8 cellular contexts compared by ENCODE assay signal in genomic region chr3:15063656-15064286, GRCh38. TPM values are rescaled to one million over a fixed set of nuclear protein-coding genes. Genes with fewer than 3 reads are reported as not detected.
A peak's percentile ranks its signal among the peaks of the same experiment; 100 is the strongest.
DNase-seq lines count a peak whose midpoint lies in the region; ATAC-seq, FAIRE-seq and TF ChIP-seq lines count a peak whose summit lies in the region.

No MANE protein-coding gene starts in this region.

- CTCF ChIA-PET in activated CD4-positive, alpha-beta T cell treated with anti-CD3 and anti-CD28 coated beads for 36 hours (lab: Charles Lee) = interaction anchor here (2.8 kb wide), 1 partner anchor 13 kb away, joined by 13 read pairs; no protein-coding TSS in a partner anchor
- CTCF ChIA-PET in GM12878 (lab: Yijun Ruan, JAX) = interaction anchor here (0.9 to 4.4 kb wide), 5 partner anchors 9 to 138 kb away, joined by 4 to 50 read pairs (median 7); no protein-coding TSS in a partner anchor
- CTCF ChIA-PET in HepG2 (lab: Yijun Ruan, JAX; ENCODE audit: low intra/inter-chr PET ratio, low total read pairs) = no interaction called here

- intact Hi-C loops in activated CD4-positive, alpha-beta T cell treated with anti-CD3 and anti-CD28 coated beads for 36 hours (cut with DNase I, micrococcal nuclease) = loop anchor here (2.0 to 10.0 kb wide), 2 partner anchors 115 to 659 kb away; partner anchors contain the start of gene SLC6A6 (in 1 of the 2)
- intact Hi-C loops in GM12878 (cut with micrococcal nuclease; ENCODE audit: unreplicated experiment) (no loop called here), HepG2 (cut with micrococcal nuclease; ENCODE audit: unreplicated experiment) (no loop called here), tibial artery (cut with DNase I; ENCODE audit: low total_unique reads) (no loop called here), adrenal gland (cut with DNase I) (no loop called here)

- H3K4me3 ChIP-seq in GM12878 = peak overlapping the region; percentile 83
- peak overlapping the region; percentile 84 to 88 (median 87) for H3K4me3 ChIP-seq in HepG2 (replicated peaks in 1 of 3; ENCODE audit: insufficient read depth in 1 of 3, low read depth in 2 of 3, low read length in 3 of 3)
- H3K4me3 ChIP-seq in tibial artery = peak overlapping the region; percentile 90 to 99
- peak overlapping the region in 2 of 4 donors; percentile 65 to 73 for H3K4me3 ChIP-seq in adrenal gland

- in situ Hi-C loops in GM12878 (cut with MboI) = no loop called here
- in situ Hi-C loops in HepG2 (cut with HindIII; ENCODE audit: extremely low pct_ligation_motif_present, low pct_unique_long_range_greater_than_20kb) = no loop called here

- TF ChIP-seq POLR2A in GM12878 (IDR thresholded peaks at IDR 0.05; ENCODE audit: low read depth, low read length) (no peak), HepG2 (IDR thresholded peaks at IDR 0.05; ENCODE audit: insufficient read depth in 1 of 2, low read depth in 2 of 2, low read length in 2 of 2) (0 out of 4 replicates have a peak, but pooled peaks of 1 of the 2 experiments have one; percentile 12), adrenal gland (IDR thresholded peaks at IDR 0.05) (no peak)

- TF ChIP-seq CTCF in GM12878 (IDR thresholded peaks at IDR 0.05 in 2 of 3, conservative IDR thresholded peaks at IDR 0.05 in 1 of 3; ENCODE audit: control insufficient read depth in 2 of 3, extremely low read depth in 1 of 3, insufficient read depth in 1 of 3, low read depth in 3 of 3, low read length in 3 of 3) (no peak), HepG2 (CRISPR knock-in tag; IDR thresholded peaks at IDR 0.05) (no peak), tibial artery (IDR thresholded peaks at IDR 0.05) (no peak), adrenal gland (IDR thresholded peaks at IDR 0.05) (no peak)

- no peaks in the 10 kb centered on the region for H3K9me3 Mint-ChIP-seq in activated CD4-positive, alpha-beta T cell treated with anti-CD3 and anti-CD28 coated beads for 36 hours (ENCODE audit: low read depth)

- RAD21 ChIA-PET in GM12878 (lab: Charles Lee; ENCODE audit: unreplicated experiment) = interaction anchor here (1.2 to 3.9 kb wide), 2 partner anchors 12 to 142 kb away, joined by 3 to 30 read pairs; partner anchors contain the start of gene CAPN7

- H3K27me3 ChIP-seq in GM12878 (replicated peaks in 1 of 2; ENCODE audit: control insufficient read depth in 2 of 2, insufficient read depth in 2 of 2, low read length in 1 of 2) (no peaks in the 10 kb centered on the region), HepG2 (ENCODE audit: control insufficient read depth in 1 of 2, insufficient read depth in 2 of 2, low read length in 2 of 2) (no peaks in the 10 kb centered on the region; a peak in 1 of 5 replicates), tibial artery (no peaks in the 10 kb centered on the region), adrenal gland (no peaks in the 10 kb centered on the region)

- FAIRE-seq in GM12878 (lab: Jason Lieb, UNC) = no peak
- no peak for FAIRE-seq in HepG2 (lab: Jason Lieb, UNC)

- H3K4me3 Mint-ChIP-seq in activated CD4-positive, alpha-beta T cell treated with anti-CD3 and anti-CD28 coated beads for 36 hours = peak overlapping the region; percentile 96

- H3K36me3 Mint-ChIP-seq in activated CD4-positive, alpha-beta T cell treated with anti-CD3 and anti-CD28 coated beads for 36 hours (ENCODE audit: low read depth) = peaks cover 32% of the 10 kb centered on the region

- peaks cover 13% of the 10 kb centered on the region for H3K4me1 ChIP-seq in GM12878 (ENCODE audit: control insufficient read depth, insufficient read depth, low read length)
- H3K4me1 ChIP-seq in HepG2 (ENCODE audit: insufficient read depth, low read length) = peaks cover 25% of the 10 kb centered on the region
- H3K4me1 ChIP-seq in tibial artery = peaks cover 0 to 19% (median 10%) of the 10 kb centered on the region in 4 donors
- peaks cover 9 to 19% of the 10 kb centered on the region in 2 donors for H3K4me1 ChIP-seq in adrenal gland (replicated peaks in 1 of 2)

- H3K36me3 ChIP-seq in GM12878 (ENCODE audit: control insufficient read depth in 2 of 2, insufficient read depth in 2 of 2, low read length in 1 of 2) (peaks cover 2 to 4% of the 10 kb centered on the region in 2 experiments; a peak in 3 of 4 replicates), HepG2 (replicated peaks in 1 of 2; ENCODE audit: control insufficient read depth in 1 of 2, insufficient read depth in 2 of 2, low read length in 2 of 2) (peaks cover 2 to 13% of the 10 kb centered on the region in 2 experiments; a peak in 4 of 5 replicates), tibial artery (peaks cover 0 to 13% (median 5%) of the 10 kb centered on the region in 3 donors), adrenal gland (replicated peaks in 1 of 2) (peaks cover 0 to 5% of the 10 kb centered on the region in 2 donors)

- H3K4me2 ChIP-seq in GM12878 (ENCODE audit: control insufficient read depth, insufficient read depth) (peak overlapping the region; percentile 95), HepG2 (ENCODE audit: low read depth, low read length) (peak overlapping the region; percentile 87)

- BruUV-seq in GM12878 (replicated peaks; lab: Mats Ljungman, UMichigan) (no TSS peak), HepG2 (replicated peaks; lab: Mats Ljungman, UMichigan) (no TSS peak)

- H3K79me2 ChIP-seq in GM12878 (ENCODE audit: control insufficient read depth, insufficient read depth, low read length) = peaks cover 29% of the 10 kb centered on the region
- H3K79me2 ChIP-seq in HepG2 (ENCODE audit: insufficient read depth, low read length) = peaks cover 36% of the 10 kb centered on the region

- no peak for ATAC-seq in activated CD4-positive, alpha-beta T cell treated with anti-CD3 and anti-CD28 coated beads for 36 hours
- no peak for ATAC-seq in GM12878
- ATAC-seq in HepG2 = peak; percentile 10

- DNase-seq in activated CD4-positive, alpha-beta T cell treated with anti-CD3 and anti-CD28 coated beads for 36 hours = no peak
- DNase-seq in activated CD4-positive, alpha-beta T cell treated with anti-CD3 and anti-CD28 coated beads for 48 hours = no peak
- DNase-seq in GM12878 (ENCODE audit: low read depth, low spot score) (no peak), HepG2 (ENCODE audit: low spot score) (no peak), tibial artery (no peak), GDM1 (lab: John Stamatoyannopoulos, UW) (no peak), adrenal gland (no peak), DMS 273 (lab: John Stamatoyannopoulos, UW; ENCODE audit: unreplicated experiment) (no peak)

- TF ChIP-seq RAD21 in GM12878 (IDR thresholded peaks at IDR 0.05; ENCODE audit: insufficient read depth, low read depth, low read length) (no peak), HepG2 (CRISPR knock-in tag; IDR thresholded peaks at IDR 0.05) (no peak)

- SMC1A ChIA-PET in GM12878 (lab: Charles Lee; ENCODE audit: uncharacterized antibody, unreplicated experiment) = interaction anchor here (0.8 to 3.0 kb wide), 4 partner anchors 9 to 117 kb away, joined by 3 to 20 read pairs (median 4); no protein-coding TSS in a partner anchor

- no peak for TF ChIP-seq EP300 in GM12878 (IDR thresholded peaks at IDR 0.05; ENCODE audit: borderline replicate concordance in 1 of 2, control insufficient read depth in 1 of 2, low read depth in 2 of 2, low read length in 2 of 2)
- no peak for TF ChIP-seq EP300 in HepG2 (IDR thresholded peaks at IDR 0.05; ENCODE audit: low read depth in 2 of 2, low read length in 2 of 2)
- no peak for TF ChIP-seq EP300 in HepG2 (CRISPR knock-in tag; IDR thresholded peaks at IDR 0.05; ENCODE audit: borderline replicate concordance)

- H3K27ac Mint-ChIP-seq in activated CD4-positive, alpha-beta T cell treated with anti-CD3 and anti-CD28 coated beads for 36 hours = peak overlapping the region; percentile 96

- peaks cover 26% of the 10 kb centered on the region for H3K4me1 Mint-ChIP-seq in activated CD4-positive, alpha-beta T cell treated with anti-CD3 and anti-CD28 coated beads for 36 hours

- POLR2A ChIA-PET in activated CD4-positive, alpha-beta T cell treated with anti-CD3 and anti-CD28 coated beads for 36 hours (lab: Charles Lee) = interaction anchor here (1.8 kb wide), 1 partner anchor 36 kb away, joined by 5 read pairs; the partner anchor contains the start of gene RBSN
- POLR2A ChIA-PET in GM12878 (lab: Charles Lee) (interaction anchor here (0.7 to 2.8 kb wide), 5 partner anchors 9 to 115 kb away, joined by 3 to 30 read pairs (median 8); partner anchors contain the start of gene RBSN), HepG2 (lab: Yijun Ruan, JAX) (interaction anchor here (0.6 to 2.3 kb wide), 3 partner anchors 23 to 37 kb away, joined by 3 to 14 read pairs (median 3); partner anchors contain the start of gene RBSN)

- H3K9ac ChIP-seq in GM12878 (ENCODE audit: control insufficient read depth, insufficient read depth, low read length) (peak overlapping the region; percentile 97), HepG2 (ENCODE audit: insufficient read depth, low read depth, low read length) (peak overlapping the region; percentile 97)

- WGBS in GM12878 (ENCODE audit: insufficient coverage, insufficient replicate concordance, low lambda C conversion rate, missing lambda C conversion rate) = 65% methylated on average over 13 of the region's 13 CpGs
- WGBS in HepG2 (ENCODE audit: low lambda C conversion rate) = 61% methylated on average over 6 of the region's 13 CpGs
- 88 to 92% (median 89%) methylated on average over 7 to 13 of the region's 13 CpGs for WGBS in adrenal gland, 4 donors

- H3K9me3 ChIP-seq in GM12878 (replicated peaks; ENCODE audit: control insufficient read depth, insufficient read depth, low read length) = no peaks in the 10 kb centered on the region; the same call in 2 of the 3 replicates
- no peaks in the 10 kb centered on the region for H3K9me3 ChIP-seq in HepG2 (ENCODE audit: low read length)
- H3K9me3 ChIP-seq in tibial artery = no peaks in the 10 kb centered on the region
- no peaks in the 10 kb centered on the region for H3K9me3 ChIP-seq in adrenal gland (replicated peaks in 1 of 3)

- H2AFZ ChIP-seq in GM12878 (ENCODE audit: control insufficient read depth, low read depth, low read length) (no peak overlapping the region; the same call in 1 of the 2 replicates), HepG2 (ENCODE audit: low read length) (no peak overlapping the region)

- no peaks in the 10 kb centered on the region for H4K20me1 ChIP-seq in GM12878 (ENCODE audit: control insufficient read depth, insufficient read depth)
- peaks cover 20% of the 10 kb centered on the region for H4K20me1 ChIP-seq in HepG2 (ENCODE audit: insufficient read depth, low read length)

- H3K27ac ChIP-seq in GM12878 (ENCODE audit: control insufficient read depth, insufficient read depth) = peak overlapping the region; percentile 89
- H3K27ac ChIP-seq in HepG2 (ENCODE audit: extremely low read length, insufficient read depth, low read length) = peak overlapping the region; percentile 77
- peak overlapping the region in 1 of 2 donors; percentile 91 for H3K27ac ChIP-seq in tibial artery
- no peak overlapping the region for H3K27ac ChIP-seq in adrenal gland

- no peaks in the 10 kb centered on the region for H3K27me3 Mint-ChIP-seq in activated CD4-positive, alpha-beta T cell treated with anti-CD3 and anti-CD28 coated beads for 36 hours

RNA-seq across cellular contexts. Expression of gene MRPS25, which starts 1.3 kb away (rescaled TPM):
- 10 to 100 TPM; 52.3 to 67.0 TPM for total RNA-seq in activated CD4-positive, alpha-beta T cell treated with anti-CD3 and anti-CD28 coated beads for 36 hours
- total RNA-seq in GM12878 (2013; cell fraction: nucleolus; rRNA removed) = 94.6 and 97.5 TPM in 2 replicates
- total RNA-seq in GM12878 (2014; rRNA removed) (51.5 and 58.9 TPM in 2 replicates), GM12878 (2014; rRNA removed; fragmentation: Illumina TruSeq; extraction: Trizol) (37.3 and 37.9 TPM in 2 replicates), GM12878 (2021) (72.5 and 76.2 TPM in 2 replicates), HepG2 (2016; rRNA removed; fragmentation: Illumina TruSeq; extraction: Trizol) (69.2 and 74.3 TPM in 2 replicates), adrenal gland (10 to 100 TPM; 12.9 to 66.7 (median 42.7) TPM)
- 13.9 TPM for polyA plus RNA-seq in GM12878 (2011; ENCODE audit: low read depth)
- polyA plus RNA-seq in GM12878 (2011; rRNA removed) (66.0 and 72.9 TPM in 2 replicates), GM12878 (2014; fragmentation: Illumina TruSeq; extraction: Trizol) (47.7 and 51.2 TPM in 2 replicates), GM12878 (2014; fragmentation: Nextera tagmentation; extraction: Ambion mirVana) (10 to 100 TPM; 17.0 to 43.6 TPM), GM12878 (2014; rRNA removed) (79.7 and 83.9 TPM in 2 replicates), GM12878 (2016; fragmentation: Nextera tagmentation; extraction: Ambion mirVana) (100 to 1,000 TPM; 112 to 114 TPM), HepG2 (2011; rRNA removed) (54.7 and 60.1 TPM in 2 replicates), adrenal gland (100 to 1,000 TPM in 1 of 3 donors, 10 to 100 TPM in 2; 47.1 to 145 (median 65.4) TPM)
- polyA plus RNA-seq in GM12878 (2011; cell fraction: cytosol; rRNA removed) = 33.4 and 63.0 TPM in 2 replicates
- 128 and 156 TPM in 2 replicates for polyA plus RNA-seq in GM12878 (2011; cell fraction: nucleus; rRNA removed)
- polyA plus RNA-seq in GM12878 (2012) = 37.1 and 48.9 TPM in 2 replicates
- polyA minus RNA-seq in GM12878 (2011; rRNA and poly(A)+ RNA removed) = 21.5 and 26.0 TPM in 2 replicates
- 9.3 and 13.4 TPM in 2 replicates for polyA minus RNA-seq in GM12878 (2011; cell fraction: cytosol; rRNA and poly(A)+ RNA removed)
- polyA minus RNA-seq in GM12878 (2011; cell fraction: nucleus; rRNA and poly(A)+ RNA removed) = 40.4 and 82.9 TPM in 2 replicates
- total RNA-seq in HepG2 (2016; cell fraction: cytosol; rRNA removed; fragmentation: Illumina TruSeq; extraction: Trizol; ENCODE audit: low read depth) = 14.2 and 14.8 TPM in 2 replicates
- total RNA-seq in HepG2 (2016; cell fraction: insoluble cytoplasmic fraction; rRNA removed; fragmentation: Illumina TruSeq; extraction: Trizol) = 70.2 and 72.6 TPM in 2 replicates
- total RNA-seq in HepG2 (2016; cell fraction: membrane; rRNA removed; fragmentation: Illumina TruSeq; extraction: Trizol) = 27.9 and 28.9 TPM in 2 replicates
- total RNA-seq in HepG2 (2016; cell fraction: nucleus; rRNA removed; fragmentation: Illumina TruSeq; extraction: Trizol) = 64.0 TPM in 2 replicates
- 28.6 and 33.5 TPM in 2 replicates for polyA plus RNA-seq in HepG2 (2011; cell fraction: cytosol; rRNA removed)
- 148 and 153 TPM in 2 replicates for polyA plus RNA-seq in HepG2 (2011; cell fraction: nucleus; rRNA removed)
- 41.3 and 42.1 TPM in 2 replicates for polyA plus RNA-seq in HepG2 (2012)
- 23.2 and 27.5 TPM in 2 replicates for polyA plus RNA-seq in HepG2 (2016; cell fraction: cytosol; fragmentation: Illumina TruSeq; extraction: Trizol; ENCODE audit: low read depth)
- 79.2 and 82.6 TPM in 2 replicates for polyA plus RNA-seq in HepG2 (2016; cell fraction: insoluble cytoplasmic fraction; fragmentation: Illumina TruSeq; extraction: Trizol; ENCODE audit: low read depth)
- polyA plus RNA-seq in HepG2 (2016; cell fraction: membrane; fragmentation: Illumina TruSeq; extraction: Trizol; ENCODE audit: low read depth) = 27.1 and 31.5 TPM in 2 replicates
- 204 and 214 TPM in 2 replicates for polyA plus RNA-seq in HepG2 (2016; cell fraction: nucleus; fragmentation: Illumina TruSeq; extraction: Trizol; ENCODE audit: insufficient read depth, low read depth)
- 20.9 and 34.4 TPM in 2 replicates for polyA minus RNA-seq in HepG2 (2011; rRNA and poly(A)+ RNA removed; ENCODE audit: low replicate concordance)
- 12.5 and 15.0 TPM in 2 replicates for polyA minus RNA-seq in HepG2 (2011; cell fraction: cytosol; rRNA and poly(A)+ RNA removed)
- 53.0 and 61.3 TPM in 2 replicates for polyA minus RNA-seq in HepG2 (2011; cell fraction: nucleus; rRNA and poly(A)+ RNA removed)

RNA-seq across cellular contexts. Expression of gene RBSN, which starts 35.2 kb away (rescaled TPM):
- 10 to 100 TPM; 13.5 to 15.0 TPM for total RNA-seq in activated CD4-positive, alpha-beta T cell treated with anti-CD3 and anti-CD28 coated beads for 36 hours
- total RNA-seq in GM12878 (2013; cell fraction: nucleolus; rRNA removed) = 48.9 and 49.4 TPM in 2 replicates
- total RNA-seq in GM12878 (2014; rRNA removed) (12.0 and 13.8 TPM in 2 replicates), GM12878 (2014; rRNA removed; fragmentation: Illumina TruSeq; extraction: Trizol) (10.2 and 11.0 TPM in 2 replicates), GM12878 (2021) (10.7 and 11.9 TPM in 2 replicates), HepG2 (2016; rRNA removed; fragmentation: Illumina TruSeq; extraction: Trizol) (11.8 and 14.7 TPM in 2 replicates), adrenal gland (10 to 100 TPM; 20.8 to 33.9 (median 26.0) TPM)
- polyA plus RNA-seq in GM12878 (2011; ENCODE audit: low read depth) = 6.1 TPM
- polyA plus RNA-seq in GM12878 (2011; rRNA removed) (10.9 and 11.1 TPM in 2 replicates), GM12878 (2014; fragmentation: Illumina TruSeq; extraction: Trizol) (7.8 and 8.4 TPM in 2 replicates), GM12878 (2014; fragmentation: Nextera tagmentation; extraction: Ambion mirVana) (1 to 10 TPM; 2.0 to 2.1 TPM), GM12878 (2014; rRNA removed) (7.2 and 7.4 TPM in 2 replicates), GM12878 (2016; fragmentation: Nextera tagmentation; extraction: Ambion mirVana) (10 to 100 TPM; 13.4 to 17.5 TPM), HepG2 (2011; rRNA removed) (7.9 and 9.4 TPM in 2 replicates), adrenal gland (10 to 100 TPM in 2 of 3 donors, 1 to 10 TPM in 1; 5.7 to 14.8 (median 11.0) TPM)
- polyA plus RNA-seq in GM12878 (2011; cell fraction: cytosol; rRNA removed) = 7.6 and 8.4 TPM in 2 replicates
- polyA plus RNA-seq in GM12878 (2011; cell fraction: nucleus; rRNA removed) = 19.1 and 19.3 TPM in 2 replicates
- polyA plus RNA-seq in GM12878 (2012) = 6.3 and 7.7 TPM in 2 replicates
- 15.4 and 15.6 TPM in 2 replicates for polyA minus RNA-seq in GM12878 (2011; rRNA and poly(A)+ RNA removed)
- 5.7 and 7.0 TPM in 2 replicates for polyA minus RNA-seq in GM12878 (2011; cell fraction: cytosol; rRNA and poly(A)+ RNA removed)
- polyA minus RNA-seq in GM12878 (2011; cell fraction: nucleus; rRNA and poly(A)+ RNA removed) = 7.4 and 11.9 TPM in 2 replicates
- total RNA-seq in HepG2 (2016; cell fraction: cytosol; rRNA removed; fragmentation: Illumina TruSeq; extraction: Trizol; ENCODE audit: low read depth) = 3.7 and 3.9 TPM in 2 replicates
- 10.8 and 13.0 TPM in 2 replicates for total RNA-seq in HepG2 (2016; cell fraction: insoluble cytoplasmic fraction; rRNA removed; fragmentation: Illumina TruSeq; extraction: Trizol)
- 10.4 and 11.3 TPM in 2 replicates for total RNA-seq in HepG2 (2016; cell fraction: membrane; rRNA removed; fragmentation: Illumina TruSeq; extraction: Trizol)
- total RNA-seq in HepG2 (2016; cell fraction: nucleus; rRNA removed; fragmentation: Illumina TruSeq; extraction: Trizol) = 10.6 and 12.4 TPM in 2 replicates
- polyA plus RNA-seq in HepG2 (2011; cell fraction: cytosol; rRNA removed) = 3.7 and 5.1 TPM in 2 replicates
- 22.2 and 23.7 TPM in 2 replicates for polyA plus RNA-seq in HepG2 (2011; cell fraction: nucleus; rRNA removed)
- 8.1 and 8.8 TPM in 2 replicates for polyA plus RNA-seq in HepG2 (2012)
- 3.3 and 4.1 TPM in 2 replicates for polyA plus RNA-seq in HepG2 (2016; cell fraction: cytosol; fragmentation: Illumina TruSeq; extraction: Trizol; ENCODE audit: low read depth)
- 8.2 and 9.0 TPM in 2 replicates for polyA plus RNA-seq in HepG2 (2016; cell fraction: insoluble cytoplasmic fraction; fragmentation: Illumina TruSeq; extraction: Trizol; ENCODE audit: low read depth)
- polyA plus RNA-seq in HepG2 (2016; cell fraction: membrane; fragmentation: Illumina TruSeq; extraction: Trizol; ENCODE audit: low read depth) = 5.9 and 6.1 TPM in 2 replicates
- polyA plus RNA-seq in HepG2 (2016; cell fraction: nucleus; fragmentation: Illumina TruSeq; extraction: Trizol; ENCODE audit: insufficient read depth, low read depth) = 15.4 and 16.1 TPM in 2 replicates
- polyA minus RNA-seq in HepG2 (2011; rRNA and poly(A)+ RNA removed; ENCODE audit: low replicate concordance) = 15.6 and 28.8 TPM in 2 replicates
- 7.3 and 10.0 TPM in 2 replicates for polyA minus RNA-seq in HepG2 (2011; cell fraction: cytosol; rRNA and poly(A)+ RNA removed)
- polyA minus RNA-seq in HepG2 (2011; cell fraction: nucleus; rRNA and poly(A)+ RNA removed) = 15.7 and 18.5 TPM in 2 replicates

Comparison
In these comparisons a context has a peak if more than half of its experiments do, and no peak if none do; other contexts are left out.
1. H3K27ac ChIP-seq: peak in GM12878 (single experiment) and HepG2 (single experiment); none in adrenal gland (0 of 5).
2. intact Hi-C loops: an anchor here in activated CD4-positive, alpha-beta T cell treated with anti-CD3 and anti-CD28 coated beads for 36 hours (2.0 to 10.0 kb wide); none called in GM12878, HepG2, tibial artery and adrenal gland.